1 cellular context compared by ENCODE assay signal in the genomic region with DNA sequence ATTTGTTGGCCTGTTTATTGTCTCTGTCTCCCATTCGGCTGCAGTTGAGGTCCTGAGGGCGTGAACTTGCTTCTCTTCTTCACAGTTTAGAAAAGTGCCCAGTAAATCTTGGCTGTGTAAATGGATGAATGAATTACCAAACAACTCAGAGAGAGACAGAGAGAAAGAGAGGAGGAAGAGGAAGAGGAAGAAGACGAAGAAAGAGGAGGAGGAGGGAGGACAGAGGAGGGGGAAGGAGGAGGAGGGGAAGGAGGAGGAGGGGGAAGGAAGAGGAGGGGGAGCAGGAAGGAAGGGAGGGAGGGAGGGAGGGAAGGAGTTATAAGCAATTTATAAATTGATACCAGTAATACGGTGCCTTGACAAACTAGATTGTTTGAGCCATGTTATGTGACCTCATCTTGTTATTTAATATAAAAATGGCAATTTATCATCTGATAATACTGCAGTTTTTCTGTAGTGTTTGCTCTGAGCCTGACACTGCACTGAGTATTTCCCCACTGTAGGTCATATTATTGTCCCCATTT.
TF ChIP-seq lines count a peak whose summit lies in the region.

No MANE protein-coding gene starts in this region.

TF ChIP-seq in SK-N-SH, 30 proteins besides CTCF, POLR2A, EP300 and RAD21:
- TF ChIP-seq FOXM1 (IDR thresholded peaks at IDR 0.05; ENCODE audit: low read depth) (no peak), SIN3A (IDR thresholded peaks at IDR 0.05; ENCODE audit: borderline replicate concordance, low read depth, low read length) (no peak), USF1 (IDR thresholded peaks at IDR 0.05; ENCODE audit: borderline replicate concordance, low read depth) (no peak), TAF1 (IDR thresholded peaks at IDR 0.05; ENCODE audit: borderline replicate concordance, low read depth, low read length) (no peak), MEF2A (IDR thresholded peaks at IDR 0.05; ENCODE audit: borderline replicate concordance, low read depth) (no peak), NRF1 (IDR thresholded peaks at IDR 0.05; ENCODE audit: low read depth, low read length) (no peak), RXRA (IDR thresholded peaks at IDR 0.05; ENCODE audit: borderline replicate concordance, low read depth) (no peak), JUND (IDR thresholded peaks at IDR 0.05) (no peak)
